Comparison of ENCODE assay signal across 8 cellular contexts in the genomic region with DNA sequence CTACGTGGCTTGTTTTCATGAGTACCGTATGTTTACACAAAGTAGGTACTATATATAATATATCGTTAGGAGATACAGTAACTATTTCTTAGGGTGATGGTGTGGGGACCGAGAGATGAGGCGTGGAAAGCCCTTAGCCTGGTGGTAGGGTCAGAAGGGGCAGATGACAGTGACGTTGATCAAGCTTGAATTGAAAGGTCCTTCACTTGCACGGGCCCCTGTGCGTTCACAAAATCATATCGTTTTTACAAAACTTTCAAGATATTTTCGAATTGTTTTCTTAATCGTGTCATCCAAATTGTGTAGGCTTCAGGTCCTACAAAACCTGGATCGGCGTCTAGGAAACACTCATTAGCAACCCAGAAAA. TPM values are rescaled to one million over a fixed set of nuclear protein-coding genes. Genes with fewer than 3 reads are reported as not detected.
DNase-seq lines count a peak whose midpoint lies in the region; ATAC-seq and TF ChIP-seq lines count a peak whose summit lies in the region.

No MANE protein-coding gene starts in this region.

- H3K36me3 Mint-ChIP-seq in CD8-positive, alpha-beta memory T cell: peaks cover 0 to 10% (median 3%) of the 10 kb centered on the region in 3 donors

- H3K4me3 ChIP-seq in CD8-positive, alpha-beta memory T cell (ENCODE audit: low read length): peak overlapping the region; percentile 89
- H3K4me3 ChIP-seq in PC-3 (ENCODE audit: low read length) (peak overlapping the region; percentile 84), epithelial cell of esophagus (ENCODE audit: low read length) (peak overlapping the region; percentile 56), neuronal stem cell (ENCODE audit: low read length in 2 of 2) (peak overlapping the region; percentile 56 to 98)

- H2BK15ac ChIP-seq in neuronal stem cell (ENCODE audit: low read length): peak overlapping the region; percentile 79

- POLR2A ChIA-PET in CD8-positive, alpha-beta memory T cell (lab: Charles Lee): interaction anchor here (1.6 kb wide), 1 partner anchor 464 kb away, joined by 9 read pairs; the partner anchor contains the start of gene KLHDC2
- POLR2A ChIA-PET in PC-3 (lab: Charles Lee; ENCODE audit: unreplicated experiment): interaction anchor here (0.5 to 0.7 kb wide), 3 partner anchors 109 to 569 kb away, joined by 3 to 5 read pairs (median 3); no protein-coding TSS in a partner anchor

- H3K79me1 ChIP-seq in neuronal stem cell (ENCODE audit: low read depth, low read length): peaks cover 2% of the 10 kb centered on the region

- H3K4me3 Mint-ChIP-seq in CD8-positive, alpha-beta memory T cell: peak overlapping the region; percentile 83 to 93 (median 87)

- H4K20me1 ChIP-seq in PC-3 (ENCODE audit: low read length): 0 out of 2 replicates have a peak, but pooled peaks cover 5% of the 10 kb centered on the region

- H3K9me3 Mint-ChIP-seq in CD8-positive, alpha-beta memory T cell: no peaks in the 10 kb centered on the region

- no peaks in the 10 kb centered on the region for H3K9me2 ChIP-seq in PC-3 (replicated peaks; ENCODE audit: low read length)

- CTCF ChIA-PET in CD8-positive, alpha-beta memory T cell (lab: Charles Lee): interaction anchor here (1.1 kb wide), 1 partner anchor 9 kb away, joined by 3 read pairs; no protein-coding TSS in a partner anchor
- CTCF ChIA-PET in PC-3 (lab: Charles Lee): interaction anchor here (0.6 kb wide), 1 partner anchor 380 kb away, joined by 3 read pairs; the partner anchor contains the start of gene NEMF

- H3K4me2 ChIP-seq in PC-3 (ENCODE audit: low read length) (peak overlapping the region; percentile 97), neuronal stem cell (ENCODE audit: insufficient read depth, low read length, poor library complexity, severe bottlenecking) (peak overlapping the region; percentile 63)

- no peak overlapping the region for H4K8ac ChIP-seq in neuronal stem cell (ENCODE audit: low read depth, low read length)

- peak overlapping the region; percentile 27 for H3K18ac ChIP-seq in neuronal stem cell (ENCODE audit: low read length)

- no peaks in the 10 kb centered on the region for H3K27me3 ChIP-seq in CD8-positive, alpha-beta memory T cell (ENCODE audit: insufficient read depth, low read length, poor library complexity, severe bottlenecking)
- no peaks in the 10 kb centered on the region for H3K27me3 ChIP-seq in PC-3 (ENCODE audit: low read length)
- no peaks in the 10 kb centered on the region for H3K27me3 ChIP-seq in neuronal stem cell (ENCODE audit: control insufficient read depth in 3 of 3, insufficient read depth in 3 of 3, low read depth in 1 of 3, low read length in 3 of 3)

- no peak overlapping the region for H2BK12ac ChIP-seq in neuronal stem cell (ENCODE audit: low read length)

- H3F3A ChIP-seq in PC-3 (ENCODE audit: low read length, unreplicated experiment): peaks cover 10% of the 10 kb centered on the region

- intact Hi-C loops in PC-3 (cut with micrococcal nuclease): loop anchor here (5.0 kb wide), 1 partner anchor 300 kb away; the partner anchor contains the start of gene MAP4K5

- no peak overlapping the region for H2AK5ac ChIP-seq in neuronal stem cell (ENCODE audit: low read depth, low read length)

- H3K14ac ChIP-seq in neuronal stem cell (ENCODE audit: low read length): no peak overlapping the region

- H3K27ac Mint-ChIP-seq in CD8-positive, alpha-beta memory T cell: peak overlapping the region; percentile 79 to 94 (median 86)

- H3K27me3 Mint-ChIP-seq in CD8-positive, alpha-beta memory T cell: peaks cover 0 to 4% of the 10 kb centered on the region in 2 donors

- no peak overlapping the region for H2BK5ac ChIP-seq in neuronal stem cell (ENCODE audit: low read length)

- H3K4me1 Mint-ChIP-seq in CD8-positive, alpha-beta memory T cell: peaks cover 35 to 56% (median 45%) of the 10 kb centered on the region in 3 donors

- no peak overlapping the region for H4K91ac ChIP-seq in neuronal stem cell (ENCODE audit: low read depth, low read length, poor library complexity)

- peaks cover 37% of the 10 kb centered on the region for H3K79me2 ChIP-seq in PC-3 (ENCODE audit: low read length)

- no peaks in the 10 kb centered on the region for H3K9me3 ChIP-seq in CD8-positive, alpha-beta memory T cell (ENCODE audit: low read length)
- H3K9me3 ChIP-seq in PC-3 (ENCODE audit: low read length) (no peaks in the 10 kb centered on the region), neuronal stem cell (replicated peaks in 1 of 2; ENCODE audit: control insufficient read depth in 2 of 2, insufficient read depth in 1 of 2, low read depth in 1 of 2, low read length in 2 of 2) (peaks cover 0 to 13% of the 10 kb centered on the region in 2 donors)

- H3K4ac ChIP-seq in neuronal stem cell (ENCODE audit: low read length): no peak overlapping the region

- H3K27ac ChIP-seq in CD8-positive, alpha-beta memory T cell (ENCODE audit: low read depth, low read length): peak overlapping the region; percentile 75
- H3K27ac ChIP-seq in PC-3 (ENCODE audit: low read length) (no peak overlapping the region), neuronal stem cell (replicated peaks; ENCODE audit: low read length) (no peak overlapping the region)

- BruUV-seq in PC-3 (replicated peaks; lab: Mats Ljungman, UMichigan): TSS peak; percentile 61

- peak overlapping the region; percentile 65 for H3K9ac ChIP-seq in PC-3 (ENCODE audit: low read length)
- no peak overlapping the region for H3K9ac ChIP-seq in neuronal stem cell (ENCODE audit: low read depth, low read length, poor library complexity)

- TF ChIP-seq CTCF in PC-3 (conservative IDR thresholded peaks at IDR 0.05; ENCODE audit: low read depth, low read length) (no peak), epithelial cell of esophagus (IDR thresholded peaks at IDR 0.05; ENCODE audit: insufficient read depth, low read depth, low read length, missing control alignments) (no peak)

- no CpG with 5 or more reads among the region's 13 CpGs for WGBS in neuronal stem cell (ENCODE audit: extremely low coverage in 2 of 2, insufficient read length in 2 of 2, insufficient replicate concordance in 1 of 2), 2 donors

- H3K23ac ChIP-seq in neuronal stem cell (ENCODE audit: low read depth, low read length, poor library complexity): no peak overlapping the region

- no peak for DNase-seq in CD8-positive, alpha-beta memory T cell
- DNase-seq in PC-3 (no peak), epithelial cell of esophagus (ENCODE audit: low read depth) (no peak), neuronal stem cell (ENCODE audit: low spot score) (no peak), COLO668 (lab: John Stamatoyannopoulos, UW; ENCODE audit: unreplicated experiment) (no peak), cortex of kidney (lab: John Stamatoyannopoulos, UW) (no peak)
- DNase-seq in activated effector memory CD4-positive, alpha-beta T cell treated with Interleukin-2 at 50 U/mL for 16 hours: no peak
- no peak for DNase-seq in activated CD4-positive, alpha-beta T cell treated with anti-CD3 and anti-CD28 coated beads for 4 hours

- H3K4me1 ChIP-seq in CD8-positive, alpha-beta memory T cell (ENCODE audit: insufficient read depth, low read length): peaks cover 20% of the 10 kb centered on the region
- peaks cover 34% of the 10 kb centered on the region for H3K4me1 ChIP-seq in PC-3 (ENCODE audit: insufficient read depth, low read length)
- H3K4me1 ChIP-seq in neuronal stem cell (ENCODE audit: control insufficient read depth in 2 of 2, insufficient read depth in 1 of 2, low read depth in 1 of 2, low read length in 2 of 2): peaks cover 2 to 4% of the 10 kb centered on the region in 2 donors

- ATAC-seq in PC-3: no peak

- no peaks in the 10 kb centered on the region for H3K36me3 ChIP-seq in CD8-positive, alpha-beta memory T cell (ENCODE audit: insufficient read depth, low read length)
- H3K36me3 ChIP-seq in PC-3 (ENCODE audit: low read depth, low read length) (no peaks in the 10 kb centered on the region), neuronal stem cell (replicated peaks in 1 of 2; ENCODE audit: control insufficient read depth in 2 of 2, insufficient read depth in 2 of 2, low read length in 2 of 2) (no peaks in the 10 kb centered on the region)

- H2AFZ ChIP-seq in PC-3 (ENCODE audit: low read length) (peak overlapping the region; percentile 98), neuronal stem cell (ENCODE audit: low read length) (peak overlapping the region; percentile 96)

- no peak overlapping the region for H2BK120ac ChIP-seq in neuronal stem cell (ENCODE audit: low read depth, low read length)

RNA-seq across cellular contexts. Expression of gene SOS2, which starts 0.9 kb away (rescaled TPM):
- 10 to 100 TPM; 18.4 to 20.2 TPM for total RNA-seq in CD8-positive, alpha-beta memory T cell
- 16.5 TPM for polyA plus RNA-seq in CD8-positive, alpha-beta memory T cell
- 9.1 and 9.9 TPM in 2 replicates for total RNA-seq in PC-3 (2014; rRNA removed)
- polyA plus RNA-seq in neuronal stem cell (2013, experiment 1 of 2): 10.6 TPM
- 10.1 TPM for polyA plus RNA-seq in neuronal stem cell (2013, experiment 2 of 2)
